In the genomic region with DNA sequence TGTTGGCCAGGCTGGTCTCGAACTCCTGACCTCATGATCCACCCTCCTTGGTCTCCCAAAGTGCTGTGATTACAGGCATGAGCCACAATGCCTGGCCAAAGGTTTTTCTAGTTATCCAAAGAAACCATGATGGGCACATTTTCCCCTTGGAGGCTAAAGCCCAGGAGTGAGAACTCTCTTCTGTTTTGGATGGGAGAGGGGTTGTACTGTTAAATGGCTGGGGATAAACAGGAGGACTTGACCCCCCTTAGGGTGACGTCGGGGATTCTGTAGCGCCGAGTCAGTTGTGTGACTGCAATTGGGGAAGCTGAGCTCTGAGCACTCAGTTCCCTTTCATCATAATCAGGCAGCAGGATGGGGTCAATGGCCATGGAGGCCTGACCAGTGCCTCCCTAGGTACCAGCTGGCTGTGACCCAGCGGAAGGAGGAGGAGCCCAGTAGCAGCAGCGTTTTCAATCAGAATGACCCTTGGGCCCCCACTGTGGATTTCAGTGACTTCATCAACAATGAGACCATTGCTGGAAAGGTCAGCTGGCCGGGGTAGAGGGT, we compare ENCODE assay signal across 1 cellular context.
TF ChIP-seq lines count a peak whose summit lies in the region.

No MANE protein-coding gene starts in this region.

TF ChIP-seq in HepG2, 621 proteins besides CTCF, POLR2A, EP300 and RAD21 (continues in another document):
- 0 out of 2 replicates have a peak, but pooled peaks have one; percentile 79 for TF ChIP-seq ZNF550 (CRISPR knock-in tag; IDR thresholded peaks at IDR 0.05; ENCODE audit: borderline replicate concordance)
- TF ChIP-seq, protein P1, sequence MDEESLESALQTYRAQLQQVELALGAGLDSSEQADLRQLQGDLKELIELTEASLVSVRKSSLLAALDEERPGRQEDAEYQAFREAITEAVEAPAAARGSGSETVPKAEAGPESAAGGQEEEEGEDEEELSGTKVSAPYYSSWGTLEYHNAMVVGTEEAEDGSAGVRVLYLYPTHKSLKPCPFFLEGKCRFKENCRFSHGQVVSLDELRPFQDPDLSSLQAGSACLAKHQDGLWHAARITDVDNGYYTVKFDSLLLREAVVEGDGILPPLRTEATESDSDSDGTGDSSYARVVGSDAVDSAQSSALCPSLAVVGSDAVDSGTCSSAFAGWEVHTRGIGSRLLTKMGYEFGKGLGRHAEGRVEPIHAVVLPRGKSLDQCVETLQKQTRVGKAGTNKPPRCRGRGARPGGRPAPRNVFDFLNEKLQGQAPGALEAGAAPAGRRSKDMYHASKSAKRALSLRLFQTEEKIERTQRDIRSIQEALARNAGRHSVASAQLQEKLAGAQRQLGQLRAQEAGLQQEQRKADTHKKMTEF (CRISPR knock-in tag; IDR thresholded peaks at IDR 0.05) = peak; percentile 46; the same call in 1 of the 2 replicates
- TF ChIP-seq ZNF816 (CRISPR knock-in tag; IDR thresholded peaks at IDR 0.05; ENCODE audit: borderline replicate concordance) = no peak
- TF ChIP-seq CHD4 (IDR thresholded peaks at IDR 0.05; ENCODE audit: borderline replicate concordance, low read length) = no peak
- 0 out of 2 replicates have a peak, but pooled peaks have one; percentile 39 for TF ChIP-seq ZNF792 (CRISPR knock-in tag; IDR thresholded peaks at IDR 0.05)
- no peak for TF ChIP-seq BHLHE40 (IDR thresholded peaks at IDR 0.05; ENCODE audit: low read length)
- 0 out of 2 replicates have a peak, but pooled peaks have one; percentile 52 for TF ChIP-seq ATF7-NPFF (CRISPR knock-in tag; IDR thresholded peaks at IDR 0.05; ENCODE audit: low read depth)
- 0 out of 2 replicates have a peak, but pooled peaks have one; percentile 16 for TF ChIP-seq BRD4 (CRISPR knock-in tag; IDR thresholded peaks at IDR 0.05)
- TF ChIP-seq ZNF12 (CRISPR knock-in tag; IDR thresholded peaks at IDR 0.05) = no peak
- TF ChIP-seq, protein P2, sequence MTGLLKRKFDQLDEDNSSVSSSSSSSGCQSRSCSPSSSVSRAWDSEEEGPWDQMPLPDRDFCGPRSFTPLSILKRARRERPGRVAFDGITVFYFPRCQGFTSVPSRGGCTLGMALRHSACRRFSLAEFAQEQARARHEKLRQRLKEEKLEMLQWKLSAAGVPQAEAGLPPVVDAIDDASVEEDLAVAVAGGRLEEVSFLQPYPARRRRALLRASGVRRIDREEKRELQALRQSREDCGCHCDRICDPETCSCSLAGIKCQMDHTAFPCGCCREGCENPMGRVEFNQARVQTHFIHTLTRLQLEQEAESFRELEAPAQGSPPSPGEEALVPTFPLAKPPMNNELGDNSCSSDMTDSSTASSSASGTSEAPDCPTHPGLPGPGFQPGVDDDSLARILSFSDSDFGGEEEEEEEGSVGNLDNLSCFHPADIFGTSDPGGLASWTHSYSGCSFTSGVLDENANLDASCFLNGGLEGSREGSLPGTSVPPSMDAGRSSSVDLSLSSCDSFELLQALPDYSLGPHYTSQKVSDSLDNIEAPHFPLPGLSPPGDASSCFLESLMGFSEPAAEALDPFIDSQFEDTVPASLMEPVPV (CRISPR knock-in tag; IDR thresholded peaks at IDR 0.05) = peak; percentile 66; the same call in 1 of the 2 replicates
- TF ChIP-seq, protein P3, sequence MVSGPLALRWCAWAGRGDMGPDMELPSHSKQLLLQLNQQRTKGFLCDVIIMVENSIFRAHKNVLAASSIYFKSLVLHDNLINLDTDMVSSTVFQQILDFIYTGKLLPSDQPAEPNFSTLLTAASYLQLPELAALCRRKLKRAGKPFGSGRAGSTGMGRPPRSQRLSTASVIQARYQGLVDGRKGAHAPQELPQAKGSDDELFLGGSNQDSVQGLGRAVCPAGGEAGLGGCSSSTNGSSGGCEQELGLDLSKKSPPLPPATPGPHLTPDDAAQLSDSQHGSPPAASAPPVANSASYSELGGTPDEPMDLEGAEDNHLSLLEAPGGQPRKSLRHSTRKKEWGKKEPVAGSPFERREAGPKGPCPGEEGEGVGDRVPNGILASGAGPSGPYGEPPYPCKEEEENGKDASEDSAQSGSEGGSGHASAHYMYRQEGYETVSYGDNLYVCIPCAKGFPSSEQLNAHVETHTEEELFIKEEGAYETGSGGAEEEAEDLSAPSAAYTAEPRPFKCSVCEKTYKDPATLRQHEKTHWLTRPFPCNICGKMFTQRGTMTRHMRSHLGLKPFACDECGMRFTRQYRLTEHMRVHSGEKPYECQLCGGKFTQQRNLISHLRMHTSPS (CRISPR knock-in tag; IDR thresholded peaks at IDR 0.05; ENCODE audit: low read depth) = peak; percentile 63; the same call in 1 of the 2 replicates
- no peak for TF ChIP-seq GZF1 (CRISPR knock-in tag; IDR thresholded peaks at IDR 0.05)
- TF ChIP-seq, protein P4, sequence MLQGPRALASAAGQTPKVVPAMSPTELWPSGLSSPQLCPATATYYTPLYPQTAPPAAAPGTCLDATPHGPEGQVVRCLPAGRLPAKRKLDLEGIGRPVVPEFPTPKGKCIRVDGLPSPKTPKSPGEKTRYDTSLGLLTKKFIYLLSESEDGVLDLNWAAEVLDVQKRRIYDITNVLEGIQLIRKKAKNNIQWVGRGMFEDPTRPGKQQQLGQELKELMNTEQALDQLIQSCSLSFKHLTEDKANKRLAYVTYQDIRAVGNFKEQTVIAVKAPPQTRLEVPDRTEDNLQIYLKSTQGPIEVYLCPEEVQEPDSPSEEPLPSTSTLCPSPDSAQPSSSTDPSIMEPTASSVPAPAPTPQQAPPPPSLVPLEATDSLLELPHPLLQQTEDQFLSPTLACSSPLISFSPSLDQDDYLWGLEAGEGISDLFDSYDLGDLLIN (CRISPR knock-in tag; IDR thresholded peaks at IDR 0.05; ENCODE audit: borderline replicate concordance) = no peak
- no peak for TF ChIP-seq ZNF24 (IDR thresholded peaks at IDR 0.05)
- TF ChIP-seq PHF8 (CRISPR knock-in tag; IDR thresholded peaks at IDR 0.05) = no peak
- 0 out of 2 replicates have a peak, but pooled peaks have one; percentile 14 for TF ChIP-seq ZNF343 (CRISPR knock-in tag; IDR thresholded peaks at IDR 0.05)
- TF ChIP-seq MIER3 (CRISPR knock-in tag; IDR thresholded peaks at IDR 0.05; ENCODE audit: borderline replicate concordance) = no peak
- TF ChIP-seq, protein P5, sequence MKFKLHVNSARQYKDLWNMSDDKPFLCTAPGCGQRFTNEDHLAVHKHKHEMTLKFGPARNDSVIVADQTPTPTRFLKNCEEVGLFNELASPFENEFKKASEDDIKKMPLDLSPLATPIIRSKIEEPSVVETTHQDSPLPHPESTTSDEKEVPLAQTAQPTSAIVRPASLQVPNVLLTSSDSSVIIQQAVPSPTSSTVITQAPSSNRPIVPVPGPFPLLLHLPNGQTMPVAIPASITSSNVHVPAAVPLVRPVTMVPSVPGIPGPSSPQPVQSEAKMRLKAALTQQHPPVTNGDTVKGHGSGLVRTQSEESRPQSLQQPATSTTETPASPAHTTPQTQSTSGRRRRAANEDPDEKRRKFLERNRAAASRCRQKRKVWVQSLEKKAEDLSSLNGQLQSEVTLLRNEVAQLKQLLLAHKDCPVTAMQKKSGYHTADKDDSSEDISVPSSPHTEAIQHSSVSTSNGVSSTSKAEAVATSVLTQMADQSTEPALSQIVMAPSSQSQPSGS (CRISPR knock-in tag; IDR thresholded peaks at IDR 0.05) = no peak; the same call in none of the 2 replicates
- TF ChIP-seq ZNF20 (CRISPR knock-in tag; IDR thresholded peaks at IDR 0.05) = no peak
- 0 out of 2 replicates have a peak, but pooled peaks have one; percentile 45 for TF ChIP-seq MED13 (CRISPR knock-in tag; IDR thresholded peaks at IDR 0.05)
- TF ChIP-seq TGIF2 (CRISPR knock-in tag; IDR thresholded peaks at IDR 0.05) = no peak
- no peak for TF ChIP-seq CREB1 (IDR thresholded peaks at IDR 0.05)
- peak; percentile 74 for TF ChIP-seq CREB1 (CRISPR knock-in tag; IDR thresholded peaks at IDR 0.05)
- TF ChIP-seq ZNF350 (CRISPR knock-in tag; IDR thresholded peaks at IDR 0.05; ENCODE audit: borderline replicate concordance, low read depth) = 0 out of 2 replicates have a peak, but pooled peaks have one; percentile 31
- TF ChIP-seq NR2F2 (IDR thresholded peaks at IDR 0.05; ENCODE audit: borderline replicate concordance, low read depth) = peak; percentile 64; the same call in 1 of the 2 replicates
- TF ChIP-seq, protein P6, sequence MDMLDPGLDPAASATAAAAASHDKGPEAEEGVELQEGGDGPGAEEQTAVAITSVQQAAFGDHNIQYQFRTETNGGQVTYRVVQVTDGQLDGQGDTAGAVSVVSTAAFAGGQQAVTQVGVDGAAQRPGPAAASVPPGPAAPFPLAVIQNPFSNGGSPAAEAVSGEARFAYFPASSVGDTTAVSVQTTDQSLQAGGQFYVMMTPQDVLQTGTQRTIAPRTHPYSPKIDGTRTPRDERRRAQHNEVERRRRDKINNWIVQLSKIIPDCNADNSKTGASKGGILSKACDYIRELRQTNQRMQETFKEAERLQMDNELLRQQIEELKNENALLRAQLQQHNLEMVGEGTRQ (IDR thresholded peaks at IDR 0.05; ENCODE audit: low read depth, low read length) = no peak
- TF ChIP-seq, protein P6 (CRISPR knock-in tag; IDR thresholded peaks at IDR 0.05; ENCODE audit: borderline replicate concordance) = no peak
- TF ChIP-seq, protein P7, sequence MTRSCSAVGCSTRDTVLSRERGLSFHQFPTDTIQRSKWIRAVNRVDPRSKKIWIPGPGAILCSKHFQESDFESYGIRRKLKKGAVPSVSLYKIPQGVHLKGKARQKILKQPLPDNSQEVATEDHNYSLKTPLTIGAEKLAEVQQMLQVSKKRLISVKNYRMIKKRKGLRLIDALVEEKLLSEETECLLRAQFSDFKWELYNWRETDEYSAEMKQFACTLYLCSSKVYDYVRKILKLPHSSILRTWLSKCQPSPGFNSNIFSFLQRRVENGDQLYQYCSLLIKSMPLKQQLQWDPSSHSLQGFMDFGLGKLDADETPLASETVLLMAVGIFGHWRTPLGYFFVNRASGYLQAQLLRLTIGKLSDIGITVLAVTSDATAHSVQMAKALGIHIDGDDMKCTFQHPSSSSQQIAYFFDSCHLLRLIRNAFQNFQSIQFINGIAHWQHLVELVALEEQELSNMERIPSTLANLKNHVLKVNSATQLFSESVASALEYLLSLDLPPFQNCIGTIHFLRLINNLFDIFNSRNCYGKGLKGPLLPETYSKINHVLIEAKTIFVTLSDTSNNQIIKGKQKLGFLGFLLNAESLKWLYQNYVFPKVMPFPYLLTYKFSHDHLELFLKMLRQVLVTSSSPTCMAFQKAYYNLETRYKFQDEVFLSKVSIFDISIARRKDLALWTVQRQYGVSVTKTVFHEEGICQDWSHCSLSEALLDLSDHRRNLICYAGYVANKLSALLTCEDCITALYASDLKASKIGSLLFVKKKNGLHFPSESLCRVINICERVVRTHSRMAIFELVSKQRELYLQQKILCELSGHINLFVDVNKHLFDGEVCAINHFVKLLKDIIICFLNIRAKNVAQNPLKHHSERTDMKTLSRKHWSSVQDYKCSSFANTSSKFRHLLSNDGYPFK (CRISPR knock-in tag; IDR thresholded peaks at IDR 0.05; ENCODE audit: borderline replicate concordance) = peak; percentile 59; the same call in 1 of the 2 replicates
- peak; percentile 90 for TF ChIP-seq PHF21A (CRISPR knock-in tag; IDR thresholded peaks at IDR 0.05)
- TF ChIP-seq GABPB1 (CRISPR knock-in tag; IDR thresholded peaks at IDR 0.05) = peak; percentile 45; the same call in 1 of the 2 replicates
- TF ChIP-seq CCAR2 (optimal IDR thresholded peaks at IDR 0.05; ENCODE audit: low read depth, low read length) = no peak
- no peak for TF ChIP-seq ZSCAN9 (CRISPR knock-in tag; IDR thresholded peaks at IDR 0.05; ENCODE audit: borderline replicate concordance)
- TF ChIP-seq, protein P8, sequence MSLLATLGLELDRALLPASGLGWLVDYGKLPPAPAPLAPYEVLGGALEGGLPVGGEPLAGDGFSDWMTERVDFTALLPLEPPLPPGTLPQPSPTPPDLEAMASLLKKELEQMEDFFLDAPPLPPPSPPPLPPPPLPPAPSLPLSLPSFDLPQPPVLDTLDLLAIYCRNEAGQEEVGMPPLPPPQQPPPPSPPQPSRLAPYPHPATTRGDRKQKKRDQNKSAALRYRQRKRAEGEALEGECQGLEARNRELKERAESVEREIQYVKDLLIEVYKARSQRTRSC (CRISPR knock-in tag; IDR thresholded peaks at IDR 0.05; ENCODE audit: low read depth) = no peak
- no peak for TF ChIP-seq ZNF766 (CRISPR knock-in tag; IDR thresholded peaks at IDR 0.05; ENCODE audit: borderline replicate concordance)
- TF ChIP-seq BCL6 (CRISPR knock-in tag; IDR thresholded peaks at IDR 0.05) = peak; percentile 56
- peak; percentile 58; the same call in 1 of the 2 replicates for TF ChIP-seq CEBPG (CRISPR knock-in tag; IDR thresholded peaks at IDR 0.05)
- peak; percentile 52 for TF ChIP-seq POLR2AphosphoS5 (IDR thresholded peaks at IDR 0.05; ENCODE audit: low read depth, low read length)
- TF ChIP-seq, protein P9, sequence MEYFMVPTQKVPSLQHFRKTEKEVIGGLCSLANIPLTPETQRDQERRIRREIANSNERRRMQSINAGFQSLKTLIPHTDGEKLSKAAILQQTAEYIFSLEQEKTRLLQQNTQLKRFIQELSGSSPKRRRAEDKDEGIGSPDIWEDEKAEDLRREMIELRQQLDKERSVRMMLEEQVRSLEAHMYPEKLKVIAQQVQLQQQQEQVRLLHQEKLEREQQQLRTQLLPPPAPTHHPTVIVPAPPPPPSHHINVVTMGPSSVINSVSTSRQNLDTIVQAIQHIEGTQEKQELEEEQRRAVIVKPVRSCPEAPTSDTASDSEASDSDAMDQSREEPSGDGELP (IDR thresholded peaks at IDR 0.05; ENCODE audit: borderline replicate concordance, low read depth) = peak; percentile 98
- TF ChIP-seq RAD51 (IDR thresholded peaks at IDR 0.05; ENCODE audit: borderline replicate concordance) = no peak
- TF ChIP-seq JUND (CRISPR knock-in tag; IDR thresholded peaks at IDR 0.05) = peak; percentile 82
- TF ChIP-seq RCOR2 (CRISPR knock-in tag; IDR thresholded peaks at IDR 0.05) = peak; percentile 66
- 0 out of 2 replicates have a peak, but pooled peaks have one; percentile 47 for TF ChIP-seq KMT2B (CRISPR knock-in tag; IDR thresholded peaks at IDR 0.05)
- peak; percentile 33; the same call in 1 of the 2 replicates for TF ChIP-seq ELF1 (CRISPR knock-in tag; IDR thresholded peaks at IDR 0.05)
- peak; percentile 30; the same call in 1 of the 3 replicates for TF ChIP-seq MXI1 (IDR thresholded peaks at IDR 0.05; ENCODE audit: borderline replicate concordance, low read depth, low read length)
- TF ChIP-seq ZNF567 (CRISPR knock-in tag; IDR thresholded peaks at IDR 0.05; ENCODE audit: borderline replicate concordance) = no peak
- peak; percentile 59; the same call in 1 of the 2 replicates for TF ChIP-seq ZMYM4 (CRISPR knock-in tag; IDR thresholded peaks at IDR 0.05)
- peak; percentile 48 for TF ChIP-seq FOSL2 (CRISPR knock-in tag; IDR thresholded peaks at IDR 0.05)
